9 cellular contexts compared by ENCODE assay signal in the genomic region with DNA sequence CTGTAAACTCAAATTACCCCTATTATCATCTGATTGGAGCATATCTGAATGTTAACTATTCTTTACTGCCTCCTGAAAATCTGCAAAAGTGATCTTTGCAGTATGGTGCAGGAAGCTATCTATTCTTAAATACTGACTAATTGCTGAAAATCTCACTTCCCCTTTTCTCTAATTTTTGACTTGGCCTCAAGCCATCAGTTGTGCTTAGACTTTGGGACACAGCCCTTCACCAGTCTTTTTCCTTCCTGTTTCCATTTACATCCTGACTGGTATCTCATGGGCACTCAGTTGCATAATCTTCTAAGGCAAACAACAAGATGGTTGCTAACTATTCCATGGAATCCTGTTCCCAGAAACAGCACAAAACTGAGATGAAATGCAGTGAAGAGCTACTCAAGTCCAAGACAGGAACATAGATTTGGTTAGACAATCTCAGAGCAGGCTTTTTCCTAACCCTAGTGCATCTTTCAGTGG.
A peak's percentile ranks its signal among the peaks of the same experiment; 100 is the strongest.
DNase-seq lines count a peak whose midpoint lies in the region; ATAC-seq, FAIRE-seq and TF ChIP-seq lines count a peak whose summit lies in the region.
"Had no signal": no experiment of that assay in that cellular context is flagged by ENCODE, and none has a peak within 500 bp of the region (broad histone marks: within the 10 kb centered on the region; RNA-seq: fewer than 3 reads in every experiment).

No MANE protein-coding gene starts in this region.

- POLR2A ChIA-PET in A673 (lab: Charles Lee; ENCODE audit: low non-redundant PET), result no interaction called here

- BruUV-seq in A673 (replicated peaks; lab: Mats Ljungman, UMichigan), result no TSS peak

- intact Hi-C loops in A673 (cut with micrococcal nuclease; ENCODE audit: unreplicated experiment), result no loop called here

- peak; percentile 74 for ATAC-seq in GM19324 (IDR thresholded peaks at IDR 0.05; ENCODE audit: low FRiP score, unreplicated experiment)
- ATAC-seq in HG02943 (IDR thresholded peaks at IDR 0.05; ENCODE audit: low read depth, unreplicated experiment), result peak; percentile 65
- ATAC-seq: gastrocnemius medialis had no signal

- no peaks in the 10 kb centered on the region for H3K9me3 ChIP-seq in A673 (ENCODE audit: low read depth, low read length, poor library complexity, severe bottlenecking)
- H3K9me3 ChIP-seq: gastrocnemius medialis had no signal

- H3K27me3 ChIP-seq in A673 (replicated peaks; ENCODE audit: insufficient read depth, low read depth, low read length, poor library complexity), result no peaks in the 10 kb centered on the region
- H3K27me3 ChIP-seq: gastrocnemius medialis had no signal

- no peak for FAIRE-seq in frontal cortex (lab: Jason Lieb, UNC)

- CTCF ChIA-PET in A673 (lab: Charles Lee), result no interaction called here

- peaks cover 23% of the 10 kb centered on the region for H3K4me1 ChIP-seq in A673 (ENCODE audit: insufficient read depth, low read length, poor library complexity, severe bottlenecking)
- H3K4me1 ChIP-seq: gastrocnemius medialis had no signal

- no peak for TF ChIP-seq CTCF in A673 (conservative IDR thresholded peaks at IDR 0.05; ENCODE audit: low read depth, low read length)

- H3K27ac ChIP-seq in A673 (ENCODE audit: low read depth, low read length, poor library complexity, severe bottlenecking), result no peak overlapping the region
- H3K27ac ChIP-seq: gastrocnemius medialis had no signal

- no peak overlapping the region for H3K4me3 ChIP-seq in A673 (ENCODE audit: low read depth, low read length, poor library complexity, severe bottlenecking)
- H3K4me3 ChIP-seq: gastrocnemius medialis had no signal

- peak; percentile 54 for DNase-seq in A673 (ENCODE audit: low spot score)
- DNase-seq in NAMALWA (ENCODE audit: low spot score), result peak; percentile 41
- DNase-seq in activated effector memory CD4-positive, alpha-beta T cell treated with Interleukin-2 at 50 U/mL for 16 hours, result no peak
- DNase-seq in NCI-H446 (lab: John Stamatoyannopoulos, UW), result no peak
- no peak for DNase-seq in NCI-H748 (lab: John Stamatoyannopoulos, UW; ENCODE audit: unreplicated experiment)
- DNase-seq in frontal cortex (ENCODE audit: low spot score in 2 of 2), result no peak
- DNase-seq: gastrocnemius medialis had no signal

- no peaks in the 10 kb centered on the region for H3K36me3 ChIP-seq in A673 (ENCODE audit: insufficient read depth, low read length, poor library complexity, severe bottlenecking)
- H3K36me3 ChIP-seq: gastrocnemius medialis had no signal

Comparison
In these comparisons a context has a peak if more than half of its experiments do, and no peak if none do; other contexts are left out.
1. DNase-seq: peak in A673 (single experiment) and NAMALWA (single experiment); none in activated effector memory CD4-positive, alpha-beta T cell treated with Interleukin-2 at 50 U/mL for 16 hours (single experiment), NCI-H446 (0 of 2), NCI-H748 (single experiment) and frontal cortex (0 of 2).